ENCODE assay signal across 1 cellular context in genomic region chr11:75399344-75400109, GRCh38.
TF ChIP-seq lines count a peak whose summit lies in the region.

TSS of gene RPS3 (plus strand) at chr11:75399518. CDS start at chr11:75399548, 30 bp downstream.

TF ChIP-seq in IMR-90, 13 proteins besides CTCF, POLR2A, EP300 and RAD21 (continued from another document):
- TF ChIP-seq ELK1 (IDR thresholded peaks at IDR 0.05; ENCODE audit: borderline replicate concordance, low read depth, low read length), result no peak
- no peak for TF ChIP-seq RFX5 (IDR thresholded peaks at IDR 0.05; ENCODE audit: low read depth, low read length)
- TF ChIP-seq CHD1 (IDR thresholded peaks at IDR 0.05; ENCODE audit: low read depth, low read length), result peak; percentile 80; the same call in 1 of the 2 replicates
- TF ChIP-seq MXI1 (IDR thresholded peaks at IDR 0.05; ENCODE audit: borderline replicate concordance, low read depth, low read length), result peak; percentile 85
- no peak for TF ChIP-seq SMC3 (IDR thresholded peaks at IDR 0.05; ENCODE audit: low read depth, low read length)
- 0 out of 2 replicates have a peak, but pooled peaks have one; percentile 5 for TF ChIP-seq FOS (IDR thresholded peaks at IDR 0.05; ENCODE audit: low read depth, low read length)
- TF ChIP-seq RCOR1 (IDR thresholded peaks at IDR 0.05; ENCODE audit: insufficient replicate concordance, low read length), result no peak
TF ChIP-seq in IMR-90: peak in this region for 6.
